Comparison of ENCODE assay signal across 8 cellular contexts in the genomic region with DNA sequence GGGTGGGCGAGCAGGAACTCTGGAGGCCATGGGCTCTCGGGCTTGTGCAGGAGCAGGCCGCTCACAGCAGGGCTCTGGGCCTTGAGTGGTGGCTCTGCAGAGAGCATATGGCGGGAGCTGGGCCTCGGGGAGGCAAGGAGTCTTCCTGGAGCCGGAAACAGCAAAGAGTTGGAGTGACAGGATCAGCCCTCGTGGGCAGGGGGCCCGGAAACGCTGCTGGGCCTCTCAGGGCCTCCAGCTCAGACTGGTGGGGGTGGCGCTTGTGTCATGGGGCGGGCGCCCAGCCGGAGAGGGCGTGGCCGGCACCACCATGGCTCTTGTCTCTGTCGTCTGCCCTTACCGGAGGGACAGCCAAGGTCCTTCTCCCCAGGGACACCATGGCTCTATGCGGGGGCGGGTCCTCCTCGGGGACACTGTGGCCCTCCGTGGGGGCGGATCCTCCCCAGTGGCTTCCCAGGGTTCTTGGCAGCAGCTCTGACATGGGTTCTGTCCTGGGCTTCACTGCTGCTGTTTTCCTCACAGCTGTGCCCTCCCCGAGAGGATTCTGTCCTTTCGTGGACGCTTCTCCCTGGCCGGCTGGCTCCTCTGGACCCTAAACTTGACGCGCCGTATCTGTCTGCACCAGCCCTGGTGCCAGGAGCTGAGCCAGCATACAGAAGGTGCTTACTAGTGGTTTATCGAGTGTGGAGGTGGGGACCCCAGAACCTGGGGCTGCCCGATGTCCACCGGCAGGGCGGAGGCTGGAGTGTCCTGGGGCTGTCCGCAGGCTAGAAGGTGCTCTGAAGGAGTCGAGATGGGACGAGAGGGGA. TPM values are rescaled to one million over a fixed set of nuclear protein-coding genes. Genes with fewer than 3 reads are reported as not detected.
DNase-seq lines count a peak whose midpoint lies in the region; ATAC-seq lines count a peak whose summit lies in the region.

No MANE protein-coding gene starts in this region.

- ATAC-seq in GM21737 (IDR thresholded peaks at IDR 0.05; ENCODE audit: unreplicated experiment) (peak; percentile 59), T-helper 17 cell (peak; percentile 74)

- H3K4me3 Mint-ChIP-seq in T-helper 17 cell (peak overlapping the region; percentile 47), immature natural killer cell (peak overlapping the region; percentile 50 to 65 (median 58))

- peak; percentile 93 for DNase-seq in AG08396 (ENCODE audit: low spot score)
- peak; percentile 29 to 39 (median 37) for DNase-seq in T-helper 17 cell
- peak; percentile 66 for DNase-seq in astrocyte of the hippocampus (ENCODE audit: low read depth, low spot score)
- DNase-seq in immature natural killer cell = peak; percentile 57 to 69 (median 61)
- DNase-seq in stimulated activated CD4-positive, alpha-beta T cell treated with anti-CD3 and anti-CD28 coated beads, Interleukin-1b, Interleukin-23, amount 100 ng/mL, for 24 hours (ENCODE audit: low read depth in 4 of 4, low spot score in 1 of 4) = peak in 3 of 4 experiments; percentile 40 to 62 (median 50)
- DNase-seq in NK-92 treated with Interleukin-12 subunit alpha and Interleukin-12 subunit beta, amount 100 ng/mL, for 24 hours (lab: John Stamatoyannopoulos, UW) = no peak
- no peak for DNase-seq in DMS53 (lab: John Stamatoyannopoulos, UW)

- no peaks in the 10 kb centered on the region for H3K9me3 Mint-ChIP-seq in immature natural killer cell

- H3K9me3 ChIP-seq in T-helper 17 cell (ENCODE audit: control insufficient read depth, low read length, poor library complexity, severe bottlenecking) = no peaks in the 10 kb centered on the region

- H3K36me3 Mint-ChIP-seq in T-helper 17 cell (ENCODE audit: low read depth) (no peaks in the 10 kb centered on the region), immature natural killer cell (no peaks in the 10 kb centered on the region)

- peak overlapping the region; percentile 14 for H3K27ac Mint-ChIP-seq in T-helper 17 cell
- peak overlapping the region; percentile 71 to 91 (median 84) for H3K27ac Mint-ChIP-seq in immature natural killer cell

- H3K27me3 Mint-ChIP-seq in T-helper 17 cell (no peaks in the 10 kb centered on the region), immature natural killer cell (ENCODE audit: low read depth in 3 of 3) (peaks cover 0 to 11% (median 11%) of the 10 kb centered on the region in 3 donors)

- H3K4me1 Mint-ChIP-seq in T-helper 17 cell (peaks cover 32% of the 10 kb centered on the region), immature natural killer cell (peaks cover 42 to 45% of the 10 kb centered on the region in 2 donors)

RNA-seq across cellular contexts. Expression of gene FBRSL1, which starts 17.0 kb away (rescaled TPM):
- 10 to 100 TPM; 79.3 to 86.3 TPM for total RNA-seq in T-helper 17 cell
- under 1 TPM in 2 of 3 donors, not detected in 1; 0.54 to 0.63 TPM for polyA plus RNA-seq in immature natural killer cell

Comparison
In these comparisons a context has a peak if more than half of its experiments do, and no peak if none do; other contexts are left out.
1. DNase-seq: peak in AG08396 (single experiment), T-helper 17 cell (3 of 3), astrocyte of the hippocampus (single experiment), immature natural killer cell (3 of 3) and stimulated activated CD4-positive, alpha-beta T cell treated with anti-CD3 and anti-CD28 coated beads, Interleukin-1b, Interleukin-23, amount 100 ng/mL, for 24 hours (3 of 4); none in NK-92 treated with Interleukin-12 subunit alpha and Interleukin-12 subunit beta, amount 100 ng/mL, for 24 hours (single experiment) and DMS53 (single experiment).